In the genomic region with DNA sequence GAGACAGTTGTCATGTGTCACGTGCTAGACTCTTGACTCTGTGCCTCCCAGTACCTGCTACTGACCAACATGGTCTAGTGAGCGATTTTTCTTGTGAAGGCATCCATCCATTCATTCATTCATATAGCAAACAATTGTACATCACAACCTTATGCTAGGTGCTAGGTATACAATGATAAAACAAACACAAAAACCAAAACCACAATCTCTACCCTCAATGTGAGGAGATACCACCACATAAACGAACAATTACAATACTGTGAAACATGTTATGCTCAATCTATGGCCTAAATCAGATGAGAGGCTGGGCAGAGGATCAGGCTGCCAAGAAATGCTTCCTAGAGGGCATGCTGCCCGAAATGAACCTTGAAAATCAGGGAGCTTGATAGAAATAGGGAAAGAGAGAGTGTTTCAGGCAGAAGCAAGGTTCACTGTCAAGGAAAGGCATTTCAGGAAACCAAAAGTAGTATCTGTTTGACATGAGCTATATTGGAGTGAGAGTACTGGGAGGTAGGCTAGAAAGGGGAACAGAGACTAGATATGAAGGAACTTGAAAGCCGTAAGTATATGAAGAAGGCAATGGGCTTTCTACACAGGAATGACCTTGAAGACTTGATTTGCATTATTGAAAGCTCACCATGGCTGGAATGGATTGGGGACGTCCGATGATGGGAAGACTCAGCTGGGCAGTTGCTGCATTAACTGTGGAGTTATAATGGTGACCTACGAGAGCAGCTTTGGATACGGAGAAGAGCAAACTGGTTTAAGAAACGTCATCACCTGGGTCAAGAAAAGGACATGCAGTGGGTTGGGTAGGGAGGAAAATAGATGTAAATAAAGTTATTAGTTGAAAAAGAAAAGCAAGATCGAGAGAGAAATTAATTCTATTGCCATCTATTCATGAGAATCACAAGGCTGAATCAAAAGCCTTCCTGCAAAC, we compare ENCODE assay signal across 1 cellular context.
TF ChIP-seq lines count a peak whose summit lies in the region.

No MANE protein-coding gene starts in this region.

TF ChIP-seq in GM23338, 12 proteins besides CTCF, POLR2A, EP300 and RAD21 (continued from another document):
- TF ChIP-seq, protein P1, sequence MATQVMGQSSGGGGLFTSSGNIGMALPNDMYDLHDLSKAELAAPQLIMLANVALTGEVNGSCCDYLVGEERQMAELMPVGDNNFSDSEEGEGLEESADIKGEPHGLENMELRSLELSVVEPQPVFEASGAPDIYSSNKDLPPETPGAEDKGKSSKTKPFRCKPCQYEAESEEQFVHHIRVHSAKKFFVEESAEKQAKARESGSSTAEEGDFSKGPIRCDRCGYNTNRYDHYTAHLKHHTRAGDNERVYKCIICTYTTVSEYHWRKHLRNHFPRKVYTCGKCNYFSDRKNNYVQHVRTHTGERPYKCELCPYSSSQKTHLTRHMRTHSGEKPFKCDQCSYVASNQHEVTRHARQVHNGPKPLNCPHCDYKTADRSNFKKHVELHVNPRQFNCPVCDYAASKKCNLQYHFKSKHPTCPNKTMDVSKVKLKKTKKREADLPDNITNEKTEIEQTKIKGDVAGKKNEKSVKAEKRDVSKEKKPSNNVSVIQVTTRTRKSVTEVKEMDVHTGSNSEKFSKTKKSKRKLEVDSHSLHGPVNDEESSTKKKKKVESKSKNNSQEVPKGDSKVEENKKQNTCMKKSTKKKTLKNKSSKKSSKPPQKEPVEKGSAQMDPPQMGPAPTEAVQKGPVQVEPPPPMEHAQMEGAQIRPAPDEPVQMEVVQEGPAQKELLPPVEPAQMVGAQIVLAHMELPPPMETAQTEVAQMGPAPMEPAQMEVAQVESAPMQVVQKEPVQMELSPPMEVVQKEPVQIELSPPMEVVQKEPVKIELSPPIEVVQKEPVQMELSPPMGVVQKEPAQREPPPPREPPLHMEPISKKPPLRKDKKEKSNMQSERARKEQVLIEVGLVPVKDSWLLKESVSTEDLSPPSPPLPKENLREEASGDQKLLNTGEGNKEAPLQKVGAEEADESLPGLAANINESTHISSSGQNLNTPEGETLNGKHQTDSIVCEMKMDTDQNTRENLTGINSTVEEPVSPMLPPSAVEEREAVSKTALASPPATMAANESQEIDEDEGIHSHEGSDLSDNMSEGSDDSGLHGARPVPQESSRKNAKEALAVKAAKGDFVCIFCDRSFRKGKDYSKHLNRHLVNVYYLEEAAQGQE (IDR thresholded peaks at IDR 0.05; ENCODE audit: unreplicated experiment): no peak
- TF ChIP-seq, protein P2, sequence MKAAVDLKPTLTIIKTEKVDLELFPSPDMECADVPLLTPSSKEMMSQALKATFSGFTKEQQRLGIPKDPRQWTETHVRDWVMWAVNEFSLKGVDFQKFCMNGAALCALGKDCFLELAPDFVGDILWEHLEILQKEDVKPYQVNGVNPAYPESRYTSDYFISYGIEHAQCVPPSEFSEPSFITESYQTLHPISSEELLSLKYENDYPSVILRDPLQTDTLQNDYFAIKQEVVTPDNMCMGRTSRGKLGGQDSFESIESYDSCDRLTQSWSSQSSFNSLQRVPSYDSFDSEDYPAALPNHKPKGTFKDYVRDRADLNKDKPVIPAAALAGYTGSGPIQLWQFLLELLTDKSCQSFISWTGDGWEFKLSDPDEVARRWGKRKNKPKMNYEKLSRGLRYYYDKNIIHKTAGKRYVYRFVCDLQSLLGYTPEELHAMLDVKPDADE (IDR thresholded peaks at IDR 0.05): no peak
- TF ChIP-seq EZH2phosphoT487 (IDR thresholded peaks at IDR 0.05; ENCODE audit: unreplicated experiment): no peak
- TF ChIP-seq JUNB (IDR thresholded peaks at IDR 0.05; ENCODE audit: unreplicated experiment): no peak
